ENCODE assay signal across 18 cellular contexts in the genomic region with DNA sequence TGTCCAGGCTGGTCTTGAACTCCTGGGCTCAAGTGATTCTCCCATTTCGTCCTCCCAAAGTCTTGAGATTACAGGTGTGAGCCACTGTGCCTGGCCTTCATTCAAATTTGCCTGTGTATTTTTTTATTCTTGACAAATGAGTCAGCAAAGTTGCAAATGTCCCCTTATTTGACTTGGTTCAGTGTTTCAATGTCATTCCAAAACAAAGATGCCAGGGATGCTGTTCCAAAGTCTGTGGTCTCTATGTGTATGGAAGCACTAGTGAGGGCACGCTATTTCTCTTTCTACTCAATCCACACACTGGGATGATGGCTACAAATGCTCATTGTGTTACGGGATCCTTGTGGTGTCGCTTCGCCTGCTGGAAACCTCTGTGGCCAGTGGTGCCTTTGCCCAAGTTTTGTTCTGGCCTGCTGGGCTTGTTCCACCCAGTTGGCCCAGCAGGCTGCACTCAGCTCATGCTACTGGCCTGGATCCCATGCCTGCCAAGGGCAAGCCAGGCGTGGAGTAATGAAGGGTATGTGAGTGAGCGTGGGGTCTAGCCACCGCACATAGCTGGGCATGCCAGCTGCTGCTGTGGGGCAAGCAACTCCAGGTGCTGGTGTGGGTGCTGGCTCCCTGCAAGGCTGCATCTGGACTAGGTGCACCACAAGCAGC. TPM values are rescaled to one million over a fixed set of nuclear protein-coding genes. Genes with fewer than 3 reads are reported as not detected.
A peak's percentile ranks its signal among the peaks of the same experiment; 100 is the strongest.
DNase-seq lines count a peak whose midpoint lies in the region; ATAC-seq lines count a peak whose summit lies in the region.
"Had no signal": no experiment of that assay in that cellular context is flagged by ENCODE, and none has a peak within 500 bp of the region (broad histone marks: within the 10 kb centered on the region; RNA-seq: fewer than 3 reads in every experiment).

No MANE protein-coding gene starts in this region.

- no peak overlapping the region for H3K18ac ChIP-seq in mesenchymal stem cell (ENCODE audit: low read depth in 1 of 2, low read length in 2 of 2)

- H2BK15ac ChIP-seq in mesenchymal stem cell (ENCODE audit: low read depth, poor library complexity, severe bottlenecking): no peak overlapping the region

- peaks cover 5% of the 10 kb centered on the region for H3K4me1 ChIP-seq in right cardiac atrium (ENCODE audit: control insufficient read depth, insufficient read depth, low read length)
- H3K4me1 ChIP-seq in mesenchymal stem cell (ENCODE audit: control insufficient read depth, insufficient read depth, low read depth, low read length): peaks cover 4% of the 10 kb centered on the region
- peaks cover 0 to 89% (median 62%) of the 10 kb centered on the region in 5 donors for H3K4me1 ChIP-seq in subcutaneous abdominal adipose tissue (ENCODE audit: control insufficient read depth in 5 of 5, insufficient read depth in 5 of 5, low read length in 5 of 5)
- no peaks in the 10 kb centered on the region for H3K4me1 ChIP-seq in SJCRH30
- H3K4me1 ChIP-seq: Caco-2 had no signal

- H3K23ac ChIP-seq in mesenchymal stem cell (ENCODE audit: low read length in 2 of 2): no peak overlapping the region

- no peak overlapping the region for H2BK12ac ChIP-seq in mesenchymal stem cell (ENCODE audit: low read length in 2 of 2)

- DNase-seq in left ventricle myocardium superior (peak; percentile 39), right cardiac atrium (no peak), left lobe of liver (ENCODE audit: low spot score) (peak; percentile 62), mesenchymal stem cell (no peak), SJCRH30 (no peak), H7 (no peak), A172 (ENCODE audit: low spot score) (no peak)
- DNase-seq: AML-193; Caco-2; CD4-positive, alpha-beta T cell; DMS79; GDM1; GOT3; H9 had no signal

- no peak overlapping the region for H2AFZ ChIP-seq in mesenchymal stem cell (ENCODE audit: low read depth, low read length)

- H3K4ac ChIP-seq in mesenchymal stem cell (ENCODE audit: low read depth in 1 of 2, low read length in 2 of 2): no peak overlapping the region

- no peak overlapping the region for H3K4me2 ChIP-seq in mesenchymal stem cell (ENCODE audit: low read length, poor library complexity, severe bottlenecking)
- H3K4me2 ChIP-seq: A549 had no signal

- H3K27me3 ChIP-seq in right cardiac atrium (ENCODE audit: control insufficient read depth, insufficient read depth) (no peaks in the 10 kb centered on the region), mesenchymal stem cell (ENCODE audit: control insufficient read depth in 1 of 2, insufficient read depth in 1 of 2, low read length in 2 of 2) (peaks cover 3 to 11% of the 10 kb centered on the region in 2 experiments), subcutaneous abdominal adipose tissue (ENCODE audit: control insufficient read depth in 5 of 5, insufficient read depth in 4 of 5, low read length in 5 of 5) (no peaks in the 10 kb centered on the region), SJCRH30 (no peaks in the 10 kb centered on the region), H7 (ENCODE audit: control insufficient read depth, insufficient read depth, low read length) (no peaks in the 10 kb centered on the region)

- H3K4me3 ChIP-seq in right cardiac atrium (ENCODE audit: low read length) (no peak overlapping the region), mesenchymal stem cell (ENCODE audit: insufficient read depth in 1 of 2, low read depth in 1 of 2, low read length in 2 of 2) (no peak overlapping the region), subcutaneous abdominal adipose tissue (ENCODE audit: low read depth in 1 of 5, low read length in 5 of 5) (no peak overlapping the region), SJCRH30 (no peak overlapping the region), H7 (ENCODE audit: insufficient read depth, low read depth, low read length) (no peak overlapping the region)
- H3K4me3 ChIP-seq: A549 had no signal

- H4K91ac ChIP-seq in mesenchymal stem cell (ENCODE audit: low read length): no peak overlapping the region

- ATAC-seq in left ventricle myocardium superior (peak; percentile 33), right cardiac atrium (no peak), left lobe of liver (peak; percentile 76)
- ATAC-seq: A549 had no signal

- intact Hi-C loops in left ventricle myocardium superior (cut with micrococcal nuclease) (no loop called here), right cardiac atrium (cut with DNase I) (loop anchor here in 2 of 4 donors (5.0 to 10.0 kb wide), 2 partner anchors 69 to 307 kb away; no protein-coding TSS in a partner anchor)

- H3K14ac ChIP-seq in mesenchymal stem cell (ENCODE audit: low read length in 2 of 2): no peak overlapping the region

- H3K79me1 ChIP-seq in mesenchymal stem cell (replicated peaks; ENCODE audit: low read length, poor library complexity, severe bottlenecking): no peaks in the 10 kb centered on the region

- no peak overlapping the region for H2BK120ac ChIP-seq in mesenchymal stem cell (ENCODE audit: low read depth, low read length)

- H3K27ac ChIP-seq in right cardiac atrium (ENCODE audit: low read length) (no peak overlapping the region), mesenchymal stem cell (ENCODE audit: low read length, poor library complexity, severe bottlenecking) (no peak overlapping the region), subcutaneous abdominal adipose tissue (ENCODE audit: low read depth, low read length) (peak overlapping the region; percentile 86), SJCRH30 (no peak overlapping the region)
- H3K27ac ChIP-seq: A549, C4-2B had no signal

- H3K9me3 ChIP-seq in right cardiac atrium (ENCODE audit: control insufficient read depth, low read length) (no peaks in the 10 kb centered on the region), mesenchymal stem cell (ENCODE audit: control insufficient read depth, low read length) (no peaks in the 10 kb centered on the region), subcutaneous abdominal adipose tissue (ENCODE audit: control insufficient read depth in 5 of 5, low read length in 5 of 5) (no peaks in the 10 kb centered on the region), SJCRH30 (replicated peaks) (no peaks in the 10 kb centered on the region)
- H3K9me3 ChIP-seq: A549 had no signal

- WGBS in right cardiac atrium: 79% methylated on average over 8 of the region's 8 CpGs
- 80% methylated on average over 8 of the region's 8 CpGs for WGBS in mesenchymal stem cell

- H3K36me3 ChIP-seq in mesenchymal stem cell (ENCODE audit: control insufficient read depth in 1 of 2, insufficient read depth in 2 of 2, low read depth in 1 of 2, low read length in 2 of 2): no peaks in the 10 kb centered on the region
- no peaks in the 10 kb centered on the region for H3K36me3 ChIP-seq in subcutaneous abdominal adipose tissue (ENCODE audit: control insufficient read depth in 5 of 5, insufficient read depth in 5 of 5, low read length in 5 of 5)
- no peaks in the 10 kb centered on the region for H3K36me3 ChIP-seq in SJCRH30
- no peaks in the 10 kb centered on the region for H3K36me3 ChIP-seq in H7 (replicated peaks; ENCODE audit: control insufficient read depth, insufficient read depth, low read length)

- peak overlapping the region; percentile 24 for H4K8ac ChIP-seq in mesenchymal stem cell (ENCODE audit: low read length)

- H3K9ac ChIP-seq in mesenchymal stem cell (ENCODE audit: low read length) (no peak overlapping the region), subcutaneous abdominal adipose tissue (ENCODE audit: low read length in 5 of 5) (no peak overlapping the region)

- H2AK5ac ChIP-seq in mesenchymal stem cell (ENCODE audit: low read length, severe bottlenecking): no peak overlapping the region

- no peak overlapping the region for H2BK5ac ChIP-seq in mesenchymal stem cell (ENCODE audit: low read depth, low read length, poor library complexity, severe bottlenecking)

RNA-seq across cellular contexts. Expression of gene FBXO48, which starts 35.6 kb away (rescaled TPM):
- total RNA-seq in left ventricle myocardium superior: 0.92 TPM
- total RNA-seq in right cardiac atrium: 1 to 10 TPM in 1 of 4 donors, under 1 TPM in 3; 0.42 to 1.1 (median 0.95) TPM
- 0.61 TPM for polyA plus RNA-seq in right cardiac atrium
- total RNA-seq in left lobe of liver: 1.3 TPM
- polyA plus RNA-seq in mesenchymal stem cell (2013, experiment 1 of 2): 0.61 TPM
- 0.59 TPM for polyA plus RNA-seq in mesenchymal stem cell (2013, experiment 2 of 2)
- total RNA-seq in SJCRH30 (2014; rRNA removed; shearing (Covaris generic)): 1.8 and 2.5 TPM in 2 replicates
- 0.52 and 1.00 TPM in 2 replicates for total RNA-seq in H7 (2014; rRNA removed; shearing (Covaris generic))
- total RNA-seq in A172 (2014; rRNA removed; shearing (Covaris generic)): 0.43 and 0.67 TPM in 2 replicates

RNA-seq across cellular contexts. Expression of gene APLF, which starts 35.9 kb away (rescaled TPM):
- total RNA-seq in left ventricle myocardium superior (3.9 TPM), right cardiac atrium (1 to 10 TPM; 6.2 to 7.6 (median 6.7) TPM), left lobe of liver (1.1 TPM)
- 0.72 TPM for polyA plus RNA-seq in right cardiac atrium
- polyA plus RNA-seq in mesenchymal stem cell (2013, experiment 1 of 2): 1.3 TPM
- 1.4 TPM for polyA plus RNA-seq in mesenchymal stem cell (2013, experiment 2 of 2)
- total RNA-seq in SJCRH30 (2014; rRNA removed; shearing (Covaris generic)): 4.6 TPM in 2 replicates
- 2.1 and 5.9 TPM in 2 replicates for total RNA-seq in H7 (2014; rRNA removed; shearing (Covaris generic))
- 3.7 and 6.8 TPM in 2 replicates for total RNA-seq in A172 (2014; rRNA removed; shearing (Covaris generic))
- total RNA-seq: HT-29 had no signal

Comparison
In these comparisons a context has a peak if more than half of its experiments do, and no peak if none do; other contexts are left out.
1. ATAC-seq: peak in left ventricle myocardium superior (single experiment) and left lobe of liver (single experiment); none in right cardiac atrium (0 of 2).
2. DNase-seq: peak in left ventricle myocardium superior (single experiment) and left lobe of liver (single experiment); none in right cardiac atrium (0 of 3), mesenchymal stem cell (single experiment), SJCRH30 (0 of 2), H7 (single experiment) and A172 (single experiment).